33 cellular contexts compared by ENCODE assay signal in genomic region chr15:52214553-52214952, GRCh38.
"Had no signal": no experiment of that assay in that cellular context is flagged by ENCODE, and none has a peak within 500 bp of the region (broad histone marks: within the 10 kb centered on the region; RNA-seq: fewer than 3 reads in every experiment).

No MANE protein-coding gene starts in this region.

- DNase-seq: activated B cell treated with CpG ODN at 0.5 μM for 24 hours; activated CD4-positive, alpha-beta memory T cell treated with anti-CD3 and anti-CD28 coated beads for 36 hours; activated CD4-positive, alpha-beta T cell treated with anti-CD3 and anti-CD28 coated beads for 4 hours; activated CD4-positive, alpha-beta T cell treated with anti-CD3 and anti-CD28 coated beads, Interleukin-2, amount 10 ng/mL, durations not matched to agents 24 days and 14 days; activated CD4-positive, alpha-beta T cell treated with anti-CD3 and anti-CD28 coated beads, Interleukin-2, amount 50 U/mL, for 1 hour; activated CD4-positive, alpha-beta T cell treated with anti-CD3 and anti-CD28 coated beads, Interleukin-2, amount 50 U/mL, for 4 hours; activated CD4-positive, CD25-positive, alpha-beta regulatory T cell treated with anti-CD3 and anti-CD28 coated beads, Interleukin-2, amount 50 U/mL, for 72 hours; activated CD8-positive, alpha-beta memory T cell treated with anti-CD3 and anti-CD28 coated beads, Interleukin-2, amount 50 U/mL, for 4 hours; activated CD8-positive, alpha-beta T cell treated with anti-CD3 and anti-CD28 coated beads for 36 hours; activated effector memory CD4-positive, alpha-beta T cell treated with anti-CD3 and anti-CD28 coated beads, Interleukin-2, amount 50 U/mL, for 16 hours; activated gamma-delta T cell treated with Interleukin-2 at 50 U/mL for 16 hours; activated naive CD4-positive, alpha-beta T cell; activated naive CD4-positive, alpha-beta T cell treated with anti-CD3 and anti-CD28 coated beads for 36 hours; activated naive CD4-positive, alpha-beta T cell treated with anti-CD3 and anti-CD28 coated beads, Interleukin-2, amount 50 U/mL, for 16 hours; activated naive CD8-positive, alpha-beta T cell treated with anti-CD3 and anti-CD28 coated beads for 36 hours; activated T-cell treated with anti-CD3 and anti-CD28 coated beads for 4 hours; activated T-cell treated with anti-CD3 and anti-CD28 coated beads, Interleukin-2, amount 50 U/mL, for 1 hour; activated T-cell treated with anti-CD3 and anti-CD28 coated beads, Interleukin-2, amount 50 U/mL, for 4 hours; activated T-cell treated with anti-CD3 and anti-CD28 coated beads, Interleukin-2, amount 50 U/mL, for 72 hours; adrenal gland; amniotic stem cell; aorta; body of pancreas; brain microvascular endothelial cell; central memory CD4-positive, alpha-beta T cell; T-helper 2 cell; T-helper 9 cell had no signal

- H3K4me3 ChIP-seq: adrenal gland, body of pancreas, breast epithelium had no signal

- ATAC-seq: activated CD8-positive, alpha-beta T cell treated with anti-CD3 and anti-CD28 coated beads for 36 hours; activated naive CD4-positive, alpha-beta T cell treated with anti-CD3 and anti-CD28 coated beads, Interleukin-2, amount 50 U/mL, for 72 hours; activated T-cell treated with anti-CD3 and anti-CD28 coated beads, Interleukin-2, amount 50 U/mL, for 4 hours; activated T-cell treated with anti-CD3 and anti-CD28 coated beads, Interleukin-2, amount 50 U/mL, for 72 hours; activated T-helper 17 cell treated with anti-CD3 and anti-CD28 coated beads, Interleukin-2, amount 50 U/mL, for 72 hours; body of pancreas had no signal

- H3K4me1 ChIP-seq: adrenal gland, body of pancreas, breast epithelium had no signal

- FAIRE-seq: astrocyte, TTC549 had no signal

- H3K27ac ChIP-seq: adrenal gland, body of pancreas, brain microvascular endothelial cell, breast epithelium, VCaP had no signal

- H3K27me3 ChIP-seq: adrenal gland, body of pancreas, brain microvascular endothelial cell, breast epithelium had no signal

- H3K9me3 ChIP-seq: adrenal gland, body of pancreas, breast epithelium had no signal

- H3K36me3 ChIP-seq: adrenal gland, brain microvascular endothelial cell, breast epithelium had no signal
